In the genomic region with DNA sequence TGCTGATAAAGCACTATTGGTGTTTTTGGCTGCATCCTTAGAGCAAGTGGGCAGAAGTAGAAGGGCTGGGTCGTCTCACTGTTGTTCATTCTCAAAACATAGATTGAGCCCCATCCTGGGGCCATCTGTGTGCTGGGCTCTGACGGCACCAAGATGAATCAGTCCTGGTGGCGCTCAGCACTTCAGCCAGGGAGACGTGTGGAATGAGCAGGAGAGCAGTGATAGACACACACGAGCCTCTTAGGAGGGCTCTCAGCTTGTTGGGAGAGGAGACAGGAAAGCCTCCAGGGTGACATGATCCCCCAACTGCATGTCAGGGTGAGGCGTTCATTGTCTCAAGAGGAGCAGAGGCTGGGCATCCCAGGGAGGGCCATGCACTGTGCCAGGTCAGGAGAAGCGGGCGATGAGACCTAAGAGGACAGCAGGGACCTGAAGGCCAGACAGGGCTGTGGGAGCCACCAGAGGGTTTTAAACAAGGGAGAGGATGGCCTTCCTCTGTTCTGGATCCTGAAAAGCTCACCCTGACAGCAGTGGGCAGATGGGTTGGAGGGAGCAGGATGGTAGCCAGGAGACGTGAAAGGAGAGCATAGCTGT, we compare ENCODE assay signal across 15 cellular contexts.
"Had no signal": no experiment of that assay in that cellular context is flagged by ENCODE, and none has a peak within 500 bp of the region (broad histone marks: within the 10 kb centered on the region; RNA-seq: fewer than 3 reads in every experiment).

No MANE protein-coding gene starts in this region.

- H3K27ac Mint-ChIP-seq: activated naive CD8-positive, alpha-beta T cell treated with anti-CD3 and anti-CD28 coated beads for 36 hours; nephron had no signal

- H3K4me3 Mint-ChIP-seq: activated naive CD8-positive, alpha-beta T cell treated with anti-CD3 and anti-CD28 coated beads for 36 hours; nephron had no signal

- H3K79me2 ChIP-seq: hepatocyte had no signal

- H3K4me1 Mint-ChIP-seq: activated naive CD8-positive, alpha-beta T cell treated with anti-CD3 and anti-CD28 coated beads for 36 hours had no signal

- H3K27ac ChIP-seq: gastroesophageal sphincter, hepatocyte, left lung, thyroid gland had no signal

- H3K9me3 ChIP-seq: gastroesophageal sphincter, left lung, sigmoid colon, spleen, thyroid gland had no signal

- H2AFZ ChIP-seq: hepatocyte had no signal

- DNase-seq: activated CD4-positive, alpha-beta T cell treated with anti-CD3 and anti-CD28 coated beads, Interleukin-2, amount 50 U/mL, for 1 hour; activated CD4-positive, CD25-positive, alpha-beta regulatory T cell; activated CD8-positive, alpha-beta memory T cell treated with anti-CD3 and anti-CD28 coated beads for 24 hours; activated naive CD8-positive, alpha-beta T cell treated with anti-CD3 and anti-CD28 coated beads for 36 hours; anterior cingulate cortex; islet precursor cell; sigmoid colon; thyroid gland had no signal

- H3K36me3 Mint-ChIP-seq: activated naive CD8-positive, alpha-beta T cell treated with anti-CD3 and anti-CD28 coated beads for 36 hours had no signal

- H3K27me3 Mint-ChIP-seq: activated naive CD8-positive, alpha-beta T cell treated with anti-CD3 and anti-CD28 coated beads for 36 hours had no signal

- H3K4me2 ChIP-seq: hepatocyte had no signal

- ATAC-seq: gastroesophageal sphincter, left lung had no signal

- H3K4me3 ChIP-seq: gastroesophageal sphincter, hepatocyte, left lung, sigmoid colon, spleen, thyroid gland had no signal

- FAIRE-seq: colon, urothelium cell line had no signal

- H3K27me3 ChIP-seq: gastroesophageal sphincter, hepatocyte, left lung, sigmoid colon, spleen, thyroid gland had no signal

- H3K9me3 Mint-ChIP-seq: activated naive CD8-positive, alpha-beta T cell treated with anti-CD3 and anti-CD28 coated beads for 36 hours; nephron had no signal
